14 cellular contexts compared by ENCODE assay signal in genomic region chr3:69838217-69838616, GRCh38.
DNase-seq lines count a peak whose midpoint lies in the region; ATAC-seq and TF ChIP-seq lines count a peak whose summit lies in the region.
"Had no signal": no experiment of that assay in that cellular context is flagged by ENCODE, and none has a peak within 500 bp of the region (broad histone marks: within the 10 kb centered on the region; RNA-seq: fewer than 3 reads in every experiment).

No MANE protein-coding gene starts in this region.

- H3K4me1 Mint-ChIP-seq in activated naive CD8-positive, alpha-beta T cell treated with anti-CD3 and anti-CD28 coated beads, Interleukin-2, amount 50 U/mL, for 24 hours = no peaks in the 10 kb centered on the region
- H3K4me1 Mint-ChIP-seq in natural killer cell treated with Interleukin-12 subunit alpha and Interleukin-12 subunit beta and Interleukin-15 and Interleukin-18, amount 100 ng/mL, for 72 hours (ENCODE audit: low read depth in 2 of 2) = no peaks in the 10 kb centered on the region
- H3K4me1 Mint-ChIP-seq: CD4-positive, CD25-positive, alpha-beta regulatory T cell had no signal

- no peak overlapping the region for H3K27ac Mint-ChIP-seq in activated naive CD8-positive, alpha-beta T cell treated with anti-CD3 and anti-CD28 coated beads, Interleukin-2, amount 50 U/mL, for 24 hours
- no peak overlapping the region for H3K27ac Mint-ChIP-seq in natural killer cell treated with Interleukin-12 subunit alpha and Interleukin-12 subunit beta and Interleukin-15 and Interleukin-18, amount 100 ng/mL, for 72 hours
- H3K27ac Mint-ChIP-seq: activated CD8-positive, alpha-beta T cell treated with anti-CD3 and anti-CD28 coated beads, Interleukin-2, amount 10 ng/mL, durations not matched to agents 7 days and 5 days; CD4-positive, CD25-positive, alpha-beta regulatory T cell had no signal

- peaks cover 19% of the 10 kb centered on the region for H3K9me3 Mint-ChIP-seq in activated naive CD8-positive, alpha-beta T cell treated with anti-CD3 and anti-CD28 coated beads, Interleukin-2, amount 50 U/mL, for 24 hours
- H3K9me3 Mint-ChIP-seq in natural killer cell treated with Interleukin-12 subunit alpha and Interleukin-12 subunit beta and Interleukin-15 and Interleukin-18, amount 100 ng/mL, for 72 hours = peaks cover 13% of the 10 kb centered on the region

- TF ChIP-seq CTCF in AG04449 (IDR thresholded peaks at IDR 0.05; ENCODE audit: insufficient read depth, low read length, missing control alignments) (no peak), HFF-Myc (IDR thresholded peaks at IDR 0.05; ENCODE audit: low read depth, low read length, missing control alignments) (no peak)

- no peak overlapping the region for H3K4me3 Mint-ChIP-seq in activated naive CD8-positive, alpha-beta T cell treated with anti-CD3 and anti-CD28 coated beads, Interleukin-2, amount 50 U/mL, for 24 hours
- H3K4me3 Mint-ChIP-seq in natural killer cell treated with Interleukin-12 subunit alpha and Interleukin-12 subunit beta and Interleukin-15 and Interleukin-18, amount 100 ng/mL, for 72 hours = no peak overlapping the region
- H3K4me3 Mint-ChIP-seq: activated CD8-positive, alpha-beta T cell treated with anti-CD3 and anti-CD28 coated beads, Interleukin-2, amount 10 ng/mL, durations not matched to agents 7 days and 5 days; CD4-positive, CD25-positive, alpha-beta regulatory T cell had no signal

- no peaks in the 10 kb centered on the region for H3K36me3 Mint-ChIP-seq in activated naive CD8-positive, alpha-beta T cell treated with anti-CD3 and anti-CD28 coated beads, Interleukin-2, amount 50 U/mL, for 24 hours (ENCODE audit: low read depth)
- peaks cover 5% of the 10 kb centered on the region for H3K36me3 Mint-ChIP-seq in natural killer cell treated with Interleukin-12 subunit alpha and Interleukin-12 subunit beta and Interleukin-15 and Interleukin-18, amount 100 ng/mL, for 72 hours
- H3K36me3 Mint-ChIP-seq: CD4-positive, CD25-positive, alpha-beta regulatory T cell had no signal

- CTCF ChIA-PET in AG04449 (lab: Yijun Ruan, JAX) = interaction anchor here (1.0 kb wide), 1 partner anchor 27 kb away, joined by 3 read pairs; no protein-coding TSS in a partner anchor

- peak; percentile 89 for DNase-seq in AG04449 (ENCODE audit: low read depth, low spot score)
- peak; percentile 94 for DNase-seq in HFF-Myc (ENCODE audit: extremely low read depth, low read depth)
- peak; percentile 29 for DNase-seq in astrocyte of the hippocampus (ENCODE audit: low read depth, low spot score)
- DNase-seq in iris pigment epithelial cell (ENCODE audit: low read depth) = peak; percentile 94
- DNase-seq in NCI-H1048 (lab: John Stamatoyannopoulos, UW) = no peak
- DNase-seq in activated naive CD8-positive, alpha-beta T cell treated with anti-CD3 and anti-CD28 coated beads, Interleukin-2, amount 50 U/mL, for 24 hours = no peak
- no peak for DNase-seq in natural killer cell treated with Interleukin-12 subunit alpha and Interleukin-12 subunit beta and Interleukin-15 and Interleukin-18, amount 100 ng/mL, for 72 hours (ENCODE audit: low spot score)
- DNase-seq: activated CD8-positive, alpha-beta T cell treated with anti-CD3 and anti-CD28 coated beads, Interleukin-2, amount 10 ng/mL, durations not matched to agents 7 days and 5 days; activated effector memory CD4-positive, alpha-beta T cell treated with anti-CD3 and anti-CD28 coated beads, Interleukin-2, amount 50 U/mL, for 16 hours; CD4-positive, CD25-positive, alpha-beta regulatory T cell; KBM-7; NCI-H2029 treated with DMSO at 0.1 percent for 48 hours; stimulated activated CD4-positive, alpha-beta T cell treated with anti-CD3 and anti-CD28 coated beads, Interleukin-2, amount 100 ng/mL, for 24 hours had no signal

- POLR2A ChIA-PET in AG04449 (lab: Yijun Ruan, JAX) = no interaction called here

- no peaks in the 10 kb centered on the region for H3K27me3 Mint-ChIP-seq in activated naive CD8-positive, alpha-beta T cell treated with anti-CD3 and anti-CD28 coated beads, Interleukin-2, amount 50 U/mL, for 24 hours
- no peaks in the 10 kb centered on the region for H3K27me3 Mint-ChIP-seq in natural killer cell treated with Interleukin-12 subunit alpha and Interleukin-12 subunit beta and Interleukin-15 and Interleukin-18, amount 100 ng/mL, for 72 hours
- H3K27me3 Mint-ChIP-seq: CD4-positive, CD25-positive, alpha-beta regulatory T cell had no signal

- H3K4me3 ChIP-seq in AG04449 (ENCODE audit: low read depth, low read length) (no peak overlapping the region), HFF-Myc (replicated peaks; ENCODE audit: low read depth, low read length) (no peak overlapping the region)

- ATAC-seq in GM19035 (IDR thresholded peaks at IDR 0.05; ENCODE audit: unreplicated experiment) = no peak
- ATAC-seq in activated naive CD8-positive, alpha-beta T cell treated with anti-CD3 and anti-CD28 coated beads, Interleukin-2, amount 50 U/mL, for 24 hours = no peak
- no peak for ATAC-seq in natural killer cell treated with Interleukin-12 subunit alpha and Interleukin-12 subunit beta and Interleukin-15 and Interleukin-18, amount 100 ng/mL, for 72 hours
- ATAC-seq: activated CD8-positive, alpha-beta T cell treated with anti-CD3 and anti-CD28 coated beads, Interleukin-2, amount 10 ng/mL, durations not matched to agents 7 days and 5 days had no signal

Comparison
In these comparisons a context has a peak if more than half of its experiments do, and no peak if none do; other contexts are left out.
1. DNase-seq: peak in AG04449 (single experiment), HFF-Myc (single experiment), astrocyte of the hippocampus (single experiment) and iris pigment epithelial cell (single experiment); none in NCI-H1048 (single experiment), activated naive CD8-positive, alpha-beta T cell treated with anti-CD3 and anti-CD28 coated beads, Interleukin-2, amount 50 U/mL, for 24 hours (single experiment) and natural killer cell treated with Interleukin-12 subunit alpha and Interleukin-12 subunit beta and Interleukin-15 and Interleukin-18, amount 100 ng/mL, for 72 hours (single experiment).